ENCODE assay signal across 8 cellular contexts in the genomic region with DNA sequence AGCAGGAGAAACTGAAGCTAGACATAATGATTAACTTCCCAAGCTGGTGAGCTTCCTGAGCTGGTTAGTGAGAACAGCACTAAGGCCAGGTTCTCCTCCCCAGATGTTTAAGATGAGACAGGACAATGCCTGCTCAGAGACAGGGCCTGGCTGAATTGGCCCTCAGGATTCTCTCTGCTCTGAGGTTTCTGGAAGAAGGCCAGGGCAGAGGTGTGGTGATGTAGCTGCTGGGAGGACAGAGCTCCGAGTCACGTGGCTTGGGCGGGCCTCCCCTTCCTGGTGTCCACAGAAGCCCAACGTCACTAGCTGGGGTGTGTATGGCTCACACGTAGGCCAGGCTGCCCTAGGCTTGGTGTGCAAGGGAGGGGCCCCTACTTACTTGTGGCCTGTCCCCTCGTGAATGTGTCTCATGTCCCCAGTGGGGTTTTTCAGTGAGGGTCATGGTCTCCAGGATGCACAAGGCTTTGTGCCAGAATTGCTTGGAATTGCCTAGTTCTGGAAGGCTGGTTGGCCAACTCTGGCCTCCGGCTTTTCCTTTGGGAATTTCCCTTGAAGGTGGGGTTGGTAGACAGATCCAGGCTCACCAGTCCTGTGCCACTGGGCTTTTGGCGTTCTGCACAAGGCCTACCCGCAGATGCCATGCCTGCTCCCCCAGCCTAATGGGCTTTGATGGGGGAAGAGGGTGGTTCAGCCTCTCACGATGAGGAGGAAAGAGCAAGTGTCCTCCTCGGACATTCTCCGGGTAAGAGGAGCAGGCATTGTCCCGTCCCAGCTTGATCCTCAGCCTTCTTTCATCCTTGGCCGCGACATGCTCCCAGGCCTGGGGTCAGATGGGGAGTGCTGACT. TPM values are rescaled to one million over a fixed set of nuclear protein-coding genes. Genes with fewer than 3 reads are reported as not detected.
DNase-seq lines count a peak whose midpoint lies in the region; ATAC-seq and TF ChIP-seq lines count a peak whose summit lies in the region.

No MANE protein-coding gene starts in this region.

- no peaks in the 10 kb centered on the region for H3K36me3 ChIP-seq in gastroesophageal sphincter
- no peaks in the 10 kb centered on the region for H3K36me3 ChIP-seq in spleen

- TF ChIP-seq POLR2A in gastroesophageal sphincter (IDR thresholded peaks at IDR 0.05) (no peak), spleen (IDR thresholded peaks at IDR 0.05) (no peak)

- DNase-seq in EL, result peak; percentile 75
- peak; percentile 30 for DNase-seq in activated CD4-positive, alpha-beta T cell treated with anti-CD3 and anti-CD28 coated beads for 1 hour
- peak; percentile 93 for DNase-seq in spleen
- no peak for DNase-seq in coronary artery (ENCODE audit: low spot score)
- DNase-seq in foreskin melanocyte, result no peak

- H3K27me3 ChIP-seq in gastroesophageal sphincter (no peaks in the 10 kb centered on the region), spleen (replicated peaks in 1 of 7) (no peaks in the 10 kb centered on the region)

- intact Hi-C loops in spleen (cut with DNase I; ENCODE audit: low total_unique reads), result no loop called here

- no peak overlapping the region for H3K4me3 ChIP-seq in gastroesophageal sphincter
- H3K4me3 ChIP-seq in spleen, result peak overlapping the region in 1 of 8 donors; percentile 64
- no peak overlapping the region for H3K4me3 ChIP-seq in coronary artery

- TF ChIP-seq CTCF in gastroesophageal sphincter (IDR thresholded peaks at IDR 0.05), result no peak
- TF ChIP-seq CTCF in spleen (IDR thresholded peaks at IDR 0.05 in 8 of 11, conservative IDR thresholded peaks at IDR 0.05 in 3 of 11), result no peak
- no peak for TF ChIP-seq CTCF in coronary artery (IDR thresholded peaks at IDR 0.05)

- no peak for TF ChIP-seq EP300 in gastroesophageal sphincter (IDR thresholded peaks at IDR 0.05)

- ATAC-seq in GM21360 (IDR thresholded peaks at IDR 0.05; ENCODE audit: unreplicated experiment), result peak; percentile 54
- ATAC-seq in HG03565 (IDR thresholded peaks at IDR 0.05; ENCODE audit: unreplicated experiment), result peak; percentile 56
- ATAC-seq in gastroesophageal sphincter, result peak; percentile 69

- 28% methylated on average over 5 of the region's 15 CpGs; no CpG with 5 or more reads in 1 of the 2 donors for WGBS in gastroesophageal sphincter (ENCODE audit: low coverage in 1 of 2), 2 donors
- 50 to 82% (median 55%) methylated on average over 9 to 15 of the region's 15 CpGs for WGBS in spleen, 5 donors

- H3K9me3 ChIP-seq in gastroesophageal sphincter, result no peaks in the 10 kb centered on the region
- H3K9me3 ChIP-seq in spleen, result no peaks in the 10 kb centered on the region

- H3K27ac ChIP-seq in gastroesophageal sphincter (peak overlapping the region in 3 of 4 donors; percentile 53 to 71 (median 63)), spleen (peak overlapping the region; percentile 70 to 92 (median 82)), coronary artery (peak overlapping the region in 1 of 2 donors; percentile 57)

- peaks cover 0 to 53% (median 13%) of the 10 kb centered on the region in 3 donors for H3K4me1 ChIP-seq in gastroesophageal sphincter
- H3K4me1 ChIP-seq in spleen, result peaks cover 43 to 87% (median 59%) of the 10 kb centered on the region in 6 donors

RNA-seq across cellular contexts. Expression of gene NOD2, which starts 3.4 kb away (rescaled TPM):
- total RNA-seq in gastroesophageal sphincter (1 to 10 TPM in 3 of 4 donors, under 1 TPM in 1; 0.82 to 5.9 (median 3.5) TPM), spleen (10 to 100 TPM in 3 of 7 donors, 1 to 10 TPM in 4; 5.6 to 23.2 (median 9.9) TPM)
- polyA plus RNA-seq in spleen, result 1 to 10 TPM in 2 of 3 donors, under 1 TPM in 1; 0.41 to 2.8 (median 2.3) TPM

RNA-seq across cellular contexts. Expression of gene SNX20, which starts 15.7 kb away (rescaled TPM):
- 1 to 10 TPM in 3 of 4 donors, under 1 TPM in 1; 0.84 to 1.8 (median 1.0) TPM for total RNA-seq in gastroesophageal sphincter
- 10 to 100 TPM; 27.2 to 50.5 (median 34.7) TPM for total RNA-seq in spleen
- polyA plus RNA-seq in spleen, result 10 to 100 TPM; 17.6 to 24.6 (median 23.7) TPM

RNA-seq across cellular contexts. Expression of gene CYLD, which starts 45.1 kb away (rescaled TPM):
- total RNA-seq in gastroesophageal sphincter (10 to 100 TPM; 39.2 to 82.5 (median 53.2) TPM), spleen (100 to 1,000 TPM in 6 of 7 donors, 10 to 100 TPM in 1; 90.3 to 133 (median 108) TPM)
- polyA plus RNA-seq in spleen, result 10 to 100 TPM; 19.9 to 31.0 (median 30.7) TPM

Comparison
In these comparisons a context has a peak if more than half of its experiments do, and no peak if none do; other contexts are left out.
1. DNase-seq: peak in EL (single experiment), activated CD4-positive, alpha-beta T cell treated with anti-CD3 and anti-CD28 coated beads for 1 hour (single experiment) and spleen (single experiment); none in coronary artery (single experiment) and foreskin melanocyte (single experiment).
2. RNA of gene SNX20, which starts 15.7 kb away (total RNA-seq): 27.2 to 50.5 TPM in spleen; 0.84 to 1.8 TPM in gastroesophageal sphincter; every median in the first group is over 10 times any median in the second.
3. Peak in every context shown above with its lines, with median percentiles within 50 percentile points of each other: ATAC-seq.